14 cellular contexts compared by ENCODE assay signal in the genomic region with DNA sequence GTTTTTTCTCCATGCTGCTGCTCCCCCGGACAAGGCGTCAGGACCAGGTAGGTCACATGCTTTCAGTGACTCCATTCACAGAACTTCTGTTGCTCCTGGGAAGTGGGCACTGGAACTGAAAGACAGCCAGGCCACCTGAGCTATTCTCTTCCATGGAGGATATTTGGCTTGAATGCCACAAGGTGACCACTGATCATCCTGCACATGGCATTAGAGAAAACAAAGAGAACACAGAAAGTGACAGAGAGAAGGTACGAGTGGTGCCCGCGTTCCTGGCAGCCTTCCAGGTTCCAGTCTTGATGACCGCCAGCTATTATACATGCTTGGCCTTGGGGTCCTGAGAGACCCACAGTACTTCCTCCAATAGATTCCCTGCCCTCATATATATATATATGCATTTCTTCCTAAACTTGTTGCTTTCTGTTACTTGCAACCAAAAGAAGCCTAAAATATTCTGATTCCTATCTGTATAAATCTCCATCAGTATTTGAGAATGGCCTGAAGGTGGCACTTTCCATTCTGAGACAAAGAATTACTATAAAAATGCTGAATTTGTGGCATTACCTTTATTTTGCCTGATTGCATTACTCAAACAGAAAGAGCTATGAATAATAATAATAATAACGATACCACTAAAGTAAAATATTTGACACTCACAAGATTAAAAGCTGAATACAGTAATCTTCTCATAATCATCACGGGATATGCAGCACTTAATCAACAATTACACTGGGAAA.
A peak's percentile ranks its signal among the peaks of the same experiment; 100 is the strongest.
DNase-seq lines count a peak whose midpoint lies in the region; ATAC-seq and TF ChIP-seq lines count a peak whose summit lies in the region.
"Had no signal": no experiment of that assay in that cellular context is flagged by ENCODE, and none has a peak within 500 bp of the region (broad histone marks: within the 10 kb centered on the region; RNA-seq: fewer than 3 reads in every experiment).

No MANE protein-coding gene starts in this region.

- ATAC-seq in activated CD8-positive, alpha-beta T cell treated with anti-CD3 and anti-CD28 coated beads, Interleukin-2, amount 10 ng/mL, durations not matched to agents 7 days and 5 days, result no peak
- ATAC-seq: right lobe of liver had no signal

- H3K27me3 ChIP-seq in neural cell (ENCODE audit: insufficient read depth, low read depth, low read length), result no peaks in the 10 kb centered on the region
- no peaks in the 10 kb centered on the region for H3K27me3 ChIP-seq in esophagus muscularis mucosa
- H3K27me3 ChIP-seq in mesenchymal stem cell (ENCODE audit: control insufficient read depth in 1 of 2, insufficient read depth in 1 of 2, low read length in 2 of 2), result no peaks in the 10 kb centered on the region
- H3K27me3 ChIP-seq: right lobe of liver had no signal

- intact Hi-C loops in esophagus muscularis mucosa (cut with DNase I), result no loop called here

- peaks cover 61% of the 10 kb centered on the region for H3K4me1 Mint-ChIP-seq in chondrocyte (ENCODE audit: low read depth)
- H3K4me1 Mint-ChIP-seq in activated CD8-positive, alpha-beta T cell treated with anti-CD3 and anti-CD28 coated beads, Interleukin-2, amount 10 ng/mL, durations not matched to agents 7 days and 5 days (ENCODE audit: low read depth), result peaks cover 23% of the 10 kb centered on the region

- H3K4me2 ChIP-seq in neural cell (ENCODE audit: low read length) (no peak overlapping the region), mesenchymal stem cell (ENCODE audit: low read length, poor library complexity, severe bottlenecking) (no peak overlapping the region)
- H3K4me2 ChIP-seq: PC-9 had no signal

- H4K20me1 ChIP-seq in neural cell (ENCODE audit: insufficient read depth), result no peaks in the 10 kb centered on the region

- H3K4me1 ChIP-seq in esophagus muscularis mucosa (peaks cover 32 to 49% (median 37%) of the 10 kb centered on the region in 4 donors), mesenchymal stem cell (ENCODE audit: control insufficient read depth, insufficient read depth, low read depth, low read length) (peaks cover 4% of the 10 kb centered on the region)
- H3K4me1 ChIP-seq: right lobe of liver had no signal

- no peaks in the 10 kb centered on the region for H3K27me3 Mint-ChIP-seq in chondrocyte (ENCODE audit: low read depth)
- no peaks in the 10 kb centered on the region for H3K27me3 Mint-ChIP-seq in activated CD8-positive, alpha-beta T cell treated with anti-CD3 and anti-CD28 coated beads, Interleukin-2, amount 10 ng/mL, durations not matched to agents 7 days and 5 days (ENCODE audit: low read depth)

- H2AK5ac ChIP-seq in mesenchymal stem cell (ENCODE audit: low read length, severe bottlenecking), result no peak overlapping the region

- no peaks in the 10 kb centered on the region for H3K36me3 ChIP-seq in neural cell (ENCODE audit: insufficient read depth, low read length)
- H3K36me3 ChIP-seq in esophagus muscularis mucosa, result no peaks in the 10 kb centered on the region
- H3K36me3 ChIP-seq in mesenchymal stem cell (ENCODE audit: control insufficient read depth in 1 of 2, insufficient read depth in 2 of 2, low read depth in 1 of 2, low read length in 2 of 2), result no peaks in the 10 kb centered on the region
- H3K36me3 ChIP-seq: right lobe of liver had no signal

- H4K8ac ChIP-seq in mesenchymal stem cell (ENCODE audit: low read length), result no peak overlapping the region

- peaks cover 42% of the 10 kb centered on the region for H3K79me1 ChIP-seq in mesenchymal stem cell (replicated peaks; ENCODE audit: low read length, poor library complexity, severe bottlenecking)

- H3K9me2 ChIP-seq in neural cell (ENCODE audit: insufficient read depth, low read length), result no peaks in the 10 kb centered on the region

- TF ChIP-seq CTCF in chondrocyte (IDR thresholded peaks at IDR 0.05) (peak; percentile 69), neural cell (IDR thresholded peaks at IDR 0.05; ENCODE audit: poor library complexity, severe bottlenecking) (peak; percentile 26), esophagus muscularis mucosa (IDR thresholded peaks at IDR 0.05) (no peak)

- no peak overlapping the region for H2BK15ac ChIP-seq in mesenchymal stem cell (ENCODE audit: low read depth, poor library complexity, severe bottlenecking)

- no peak overlapping the region for H2BK5ac ChIP-seq in mesenchymal stem cell (ENCODE audit: low read depth, low read length, poor library complexity, severe bottlenecking)

- TF ChIP-seq RAD21 in neural cell (conservative IDR thresholded peaks at IDR 0.05), result peak; percentile 29

- H3K4me3 ChIP-seq in neural cell (ENCODE audit: low read length), result no peak overlapping the region
- no peak overlapping the region for H3K4me3 ChIP-seq in esophagus muscularis mucosa
- H3K4me3 ChIP-seq in mesenchymal stem cell (ENCODE audit: insufficient read depth in 1 of 2, low read depth in 1 of 2, low read length in 2 of 2), result no peak overlapping the region
- H3K4me3 ChIP-seq: PC-9, right lobe of liver had no signal

- H3K4me3 Mint-ChIP-seq in chondrocyte (ENCODE audit: unreplicated experiment), result peak overlapping the region; percentile 15
- no peak overlapping the region for H3K4me3 Mint-ChIP-seq in activated CD8-positive, alpha-beta T cell treated with anti-CD3 and anti-CD28 coated beads, Interleukin-2, amount 10 ng/mL, durations not matched to agents 7 days and 5 days

- H3K27ac ChIP-seq in neural cell (ENCODE audit: low read length) (no peak overlapping the region), esophagus muscularis mucosa (replicated peaks in 1 of 4) (no peak overlapping the region), mesenchymal stem cell (ENCODE audit: low read length, poor library complexity, severe bottlenecking) (no peak overlapping the region)
- H3K27ac ChIP-seq: PC-9, right lobe of liver had no signal

- 70% methylated on average over 6 of the region's 8 CpGs for WGBS in esophagus muscularis mucosa
- 87% methylated on average over 6 of the region's 8 CpGs for whole genome bisulfite sequencing in mesenchymal stem cell

- H2BK120ac ChIP-seq in mesenchymal stem cell (ENCODE audit: low read depth, low read length), result no peak overlapping the region

- no peaks in the 10 kb centered on the region for H3F3A ChIP-seq in neural cell (ENCODE audit: insufficient read depth, low read length, poor library complexity, severe bottlenecking)

- TF ChIP-seq POLR2A in esophagus muscularis mucosa (IDR thresholded peaks at IDR 0.05; ENCODE audit: low read depth), result no peak

- CTCF ChIA-PET in activated CD8-positive, alpha-beta T cell treated with anti-CD3 and anti-CD28 coated beads, Interleukin-2, amount 10 ng/mL, durations not matched to agents 7 days and 5 days (lab: Charles Lee), result no interaction called here

- H3K9me3 Mint-ChIP-seq in chondrocyte (ENCODE audit: low read depth), result no peaks in the 10 kb centered on the region
- no peaks in the 10 kb centered on the region for H3K9me3 Mint-ChIP-seq in activated CD8-positive, alpha-beta T cell treated with anti-CD3 and anti-CD28 coated beads, Interleukin-2, amount 10 ng/mL, durations not matched to agents 7 days and 5 days (ENCODE audit: insufficient read depth)

- H3K14ac ChIP-seq in mesenchymal stem cell (ENCODE audit: low read length in 2 of 2), result peak overlapping the region in 1 of 2 experiments; percentile 53

- no peak overlapping the region for H3K18ac ChIP-seq in mesenchymal stem cell (ENCODE audit: low read depth in 1 of 2, low read length in 2 of 2)

- H3K9ac ChIP-seq in neural cell (ENCODE audit: low read length) (no peak overlapping the region), mesenchymal stem cell (ENCODE audit: low read length) (no peak overlapping the region)

- POLR2A ChIA-PET in activated CD8-positive, alpha-beta T cell treated with anti-CD3 and anti-CD28 coated beads, Interleukin-2, amount 10 ng/mL, durations not matched to agents 7 days and 5 days (lab: Charles Lee), result no interaction called here

- no peak overlapping the region for H2BK12ac ChIP-seq in mesenchymal stem cell (ENCODE audit: low read length in 2 of 2)

- no peak overlapping the region for H3K23ac ChIP-seq in mesenchymal stem cell (ENCODE audit: low read length in 2 of 2)

- H3K9me3 ChIP-seq in neural cell (ENCODE audit: low read length), result no peaks in the 10 kb centered on the region
- no peaks in the 10 kb centered on the region for H3K9me3 ChIP-seq in esophagus muscularis mucosa
- H3K9me3 ChIP-seq in mesenchymal stem cell (ENCODE audit: control insufficient read depth, low read length), result no peaks in the 10 kb centered on the region
- H3K9me3 ChIP-seq: right lobe of liver had no signal

- peaks cover 3% of the 10 kb centered on the region for H3K36me3 Mint-ChIP-seq in chondrocyte (ENCODE audit: low read depth)
- H3K36me3 Mint-ChIP-seq in activated CD8-positive, alpha-beta T cell treated with anti-CD3 and anti-CD28 coated beads, Interleukin-2, amount 10 ng/mL, durations not matched to agents 7 days and 5 days (ENCODE audit: low read depth), result peaks cover 10% of the 10 kb centered on the region

- H2AFZ ChIP-seq in neural cell (ENCODE audit: low read depth, low read length) (no peak overlapping the region), mesenchymal stem cell (ENCODE audit: low read depth, low read length) (no peak overlapping the region)
- H2AFZ ChIP-seq: PC-9 had no signal

- no peak for TF ChIP-seq EP300 in neural cell (conservative IDR thresholded peaks at IDR 0.05; ENCODE audit: poor library complexity, severe bottlenecking)
- TF ChIP-seq EP300 in esophagus muscularis mucosa (IDR thresholded peaks at IDR 0.05), result no peak

- peak overlapping the region in 1 of 2 experiments; percentile 63 for H3K4ac ChIP-seq in mesenchymal stem cell (ENCODE audit: low read depth in 1 of 2, low read length in 2 of 2)

- DNase-seq in COLO668 (lab: John Stamatoyannopoulos, UW; ENCODE audit: unreplicated experiment), result peak; percentile 49
- peak; percentile 32 for DNase-seq in NCI-H748 treated with DMSO at 0.1 percent for 48 hours (lab: John Stamatoyannopoulos, UW)
- no peak for DNase-seq in chondrocyte (ENCODE audit: low spot score)
- DNase-seq in esophagus muscularis mucosa (ENCODE audit: extremely low spot score), result no peak
- DNase-seq in mesenchymal stem cell, result no peak
- no peak for DNase-seq in activated CD8-positive, alpha-beta T cell treated with anti-CD3 and anti-CD28 coated beads, Interleukin-2, amount 10 ng/mL, durations not matched to agents 7 days and 5 days
- no peak for DNase-seq in DMS 273 treated with DMSO at 0.1 percent for 48 hours (lab: John Stamatoyannopoulos, UW)
- DNase-seq: activated CD4-positive, alpha-beta T cell treated with anti-CD3 and anti-CD28 coated beads, Interleukin-2, amount 50 U/mL, for 48 hours; kidney; NCI-H1694 treated with DMSO at 0.1 percent for 48 hours; NCI-H345; PC-9; right lobe of liver had no signal

- no peak overlapping the region for H4K91ac ChIP-seq in mesenchymal stem cell (ENCODE audit: low read length)

- no peaks in the 10 kb centered on the region for H3K79me2 ChIP-seq in neural cell (replicated peaks; ENCODE audit: insufficient read depth, low read length)

- H3K27ac Mint-ChIP-seq in chondrocyte (ENCODE audit: unreplicated experiment), result peak overlapping the region; percentile 87
- H3K27ac Mint-ChIP-seq in activated CD8-positive, alpha-beta T cell treated with anti-CD3 and anti-CD28 coated beads, Interleukin-2, amount 10 ng/mL, durations not matched to agents 7 days and 5 days, result no peak overlapping the region

TF ChIP-seq in neural cell, 6 proteins besides CTCF, POLR2A, EP300 and RAD21:
- TF ChIP-seq SMC3 (conservative IDR thresholded peaks at IDR 0.05; ENCODE audit: poor library complexity) (peak; percentile 17), TAF1 (IDR thresholded peaks at IDR 0.05; ENCODE audit: low read depth) (no peak)

Comparison
In these comparisons a context has a peak if more than half of its experiments do, and no peak if none do; other contexts are left out.
1. DNase-seq: peak in COLO668 (single experiment) and NCI-H748 treated with DMSO at 0.1 percent for 48 hours (single experiment); none in chondrocyte (single experiment), esophagus muscularis mucosa (single experiment), mesenchymal stem cell (single experiment), activated CD8-positive, alpha-beta T cell treated with anti-CD3 and anti-CD28 coated beads, Interleukin-2, amount 10 ng/mL, durations not matched to agents 7 days and 5 days (single experiment) and DMS 273 treated with DMSO at 0.1 percent for 48 hours (single experiment).
2. CTCF ChIP-seq: peak in chondrocyte (single experiment) and neural cell (single experiment); none in esophagus muscularis mucosa (0 of 3).